ENCODE assay signal across 1 cellular context in the genomic region with DNA sequence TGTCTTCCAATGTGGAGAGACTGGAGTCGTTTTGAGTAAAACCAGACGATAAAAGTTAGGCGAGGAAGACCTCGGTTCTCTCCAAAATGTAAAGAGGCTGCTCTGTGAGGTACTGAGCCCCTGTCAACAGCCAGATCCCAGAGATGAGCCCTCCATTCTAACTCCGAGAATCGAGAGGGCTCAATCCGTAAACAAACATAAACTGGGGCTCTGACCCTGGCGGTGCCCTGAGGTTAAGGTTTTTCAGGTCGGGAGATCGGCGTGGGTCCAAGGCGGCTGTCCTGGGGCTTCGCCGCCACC.
TF ChIP-seq lines count a peak whose summit lies in the region.

No MANE protein-coding gene starts in this region.

TF ChIP-seq in GM23338, 12 proteins besides CTCF, POLR2A, EP300 and RAD21 (continued from another document):
- TF ChIP-seq REST (IDR thresholded peaks at IDR 0.05; ENCODE audit: unreplicated experiment), result no peak
- no peak for TF ChIP-seq ZNF114 (CRISPR knock-in tag; IDR thresholded peaks at IDR 0.05)
- TF ChIP-seq, protein P1, sequence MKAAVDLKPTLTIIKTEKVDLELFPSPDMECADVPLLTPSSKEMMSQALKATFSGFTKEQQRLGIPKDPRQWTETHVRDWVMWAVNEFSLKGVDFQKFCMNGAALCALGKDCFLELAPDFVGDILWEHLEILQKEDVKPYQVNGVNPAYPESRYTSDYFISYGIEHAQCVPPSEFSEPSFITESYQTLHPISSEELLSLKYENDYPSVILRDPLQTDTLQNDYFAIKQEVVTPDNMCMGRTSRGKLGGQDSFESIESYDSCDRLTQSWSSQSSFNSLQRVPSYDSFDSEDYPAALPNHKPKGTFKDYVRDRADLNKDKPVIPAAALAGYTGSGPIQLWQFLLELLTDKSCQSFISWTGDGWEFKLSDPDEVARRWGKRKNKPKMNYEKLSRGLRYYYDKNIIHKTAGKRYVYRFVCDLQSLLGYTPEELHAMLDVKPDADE (IDR thresholded peaks at IDR 0.05), result no peak
- no peak for TF ChIP-seq CREB1 (CRISPR knock-in tag; IDR thresholded peaks at IDR 0.05; ENCODE audit: low read depth)
- TF ChIP-seq EZH2 (IDR thresholded peaks at IDR 0.05; ENCODE audit: low read depth, unreplicated experiment), result no peak
- no peak for TF ChIP-seq ZNF331 (CRISPR knock-in tag; IDR thresholded peaks at IDR 0.05; ENCODE audit: low read depth)
- TF ChIP-seq, protein P2, sequence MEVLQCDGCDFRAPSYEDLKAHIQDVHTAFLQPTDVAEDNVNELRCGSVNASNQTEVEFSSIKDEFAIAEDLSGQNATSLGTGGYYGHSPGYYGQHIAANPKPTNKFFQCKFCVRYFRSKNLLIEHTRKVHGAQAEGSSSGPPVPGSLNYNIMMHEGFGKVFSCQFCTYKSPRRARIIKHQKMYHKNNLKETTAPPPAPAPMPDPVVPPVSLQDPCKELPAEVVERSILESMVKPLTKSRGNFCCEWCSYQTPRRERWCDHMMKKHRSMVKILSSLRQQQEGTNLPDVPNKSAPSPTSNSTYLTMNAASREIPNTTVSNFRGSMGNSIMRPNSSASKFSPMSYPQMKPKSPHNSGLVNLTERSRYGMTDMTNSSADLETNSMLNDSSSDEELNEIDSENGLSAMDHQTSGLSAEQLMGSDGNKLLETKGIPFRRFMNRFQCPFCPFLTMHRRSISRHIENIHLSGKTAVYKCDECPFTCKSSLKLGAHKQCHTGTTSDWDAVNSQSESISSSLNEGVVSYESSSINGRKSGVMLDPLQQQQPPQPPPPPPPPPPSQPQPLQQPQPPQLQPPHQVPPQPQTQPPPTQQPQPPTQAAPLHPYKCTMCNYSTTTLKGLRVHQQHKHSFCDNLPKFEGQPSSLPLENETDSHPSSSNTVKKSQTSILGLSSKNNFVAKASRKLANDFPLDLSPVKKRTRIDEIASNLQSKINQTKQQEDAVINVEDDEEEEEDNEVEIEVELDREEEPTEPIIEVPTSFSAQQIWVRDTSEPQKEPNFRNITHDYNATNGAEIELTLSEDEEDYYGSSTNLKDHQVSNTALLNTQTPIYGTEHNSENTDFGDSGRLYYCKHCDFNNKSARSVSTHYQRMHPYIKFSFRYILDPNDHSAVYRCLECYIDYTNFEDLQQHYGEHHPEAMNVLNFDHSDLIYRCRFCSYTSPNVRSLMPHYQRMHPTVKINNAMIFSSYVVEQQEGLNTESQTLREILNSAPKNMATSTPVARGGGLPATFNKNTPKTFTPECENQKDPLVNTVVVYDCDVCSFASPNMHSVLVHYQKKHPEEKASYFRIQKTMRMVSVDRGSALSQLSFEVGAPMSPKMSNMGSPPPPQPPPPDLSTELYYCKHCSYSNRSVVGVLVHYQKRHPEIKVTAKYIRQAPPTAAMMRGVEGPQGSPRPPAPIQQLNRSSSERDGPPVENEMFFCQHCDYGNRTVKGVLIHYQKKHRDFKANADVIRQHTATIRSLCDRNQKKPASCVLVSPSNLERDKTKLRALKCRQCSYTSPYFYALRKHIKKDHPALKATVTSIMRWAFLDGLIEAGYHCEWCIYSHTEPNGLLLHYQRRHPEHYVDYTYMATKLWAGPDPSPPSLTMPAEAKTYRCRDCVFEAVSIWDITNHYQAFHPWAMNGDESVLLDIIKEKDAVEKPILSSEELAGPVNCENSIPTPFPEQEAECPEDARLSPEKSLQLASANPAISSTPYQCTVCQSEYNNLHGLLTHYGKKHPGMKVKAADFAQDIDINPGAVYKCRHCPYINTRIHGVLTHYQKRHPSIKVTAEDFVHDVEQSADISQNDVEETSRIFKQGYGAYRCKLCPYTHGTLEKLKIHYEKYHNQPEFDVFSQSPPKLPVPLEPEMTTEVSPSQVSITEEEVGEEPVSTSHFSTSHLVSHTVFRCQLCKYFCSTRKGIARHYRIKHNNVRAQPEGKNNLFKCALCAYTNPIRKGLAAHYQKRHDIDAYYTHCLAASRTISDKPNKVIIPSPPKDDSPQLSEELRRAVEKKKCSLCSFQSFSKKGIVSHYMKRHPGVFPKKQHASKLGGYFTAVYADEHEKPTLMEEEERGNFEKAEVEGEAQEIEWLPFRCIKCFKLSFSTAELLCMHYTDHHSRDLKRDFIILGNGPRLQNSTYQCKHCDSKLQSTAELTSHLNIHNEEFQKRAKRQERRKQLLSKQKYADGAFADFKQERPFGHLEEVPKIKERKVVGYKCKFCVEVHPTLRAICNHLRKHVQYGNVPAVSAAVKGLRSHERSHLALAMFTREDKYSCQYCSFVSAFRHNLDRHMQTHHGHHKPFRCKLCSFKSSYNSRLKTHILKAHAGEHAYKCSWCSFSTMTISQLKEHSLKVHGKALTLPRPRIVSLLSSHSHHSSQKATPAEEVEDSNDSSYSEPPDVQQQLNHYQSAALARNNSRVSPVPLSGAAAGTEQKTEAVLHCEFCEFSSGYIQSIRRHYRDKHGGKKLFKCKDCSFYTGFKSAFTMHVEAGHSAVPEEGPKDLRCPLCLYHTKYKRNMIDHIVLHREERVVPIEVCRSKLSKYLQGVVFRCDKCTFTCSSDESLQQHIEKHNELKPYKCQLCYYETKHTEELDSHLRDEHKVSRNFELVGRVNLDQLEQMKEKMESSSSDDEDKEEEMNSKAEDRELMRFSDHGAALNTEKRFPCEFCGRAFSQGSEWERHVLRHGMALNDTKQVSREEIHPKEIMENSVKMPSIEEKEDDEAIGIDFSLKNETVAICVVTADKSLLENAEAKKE (CRISPR knock-in tag; IDR thresholded peaks at IDR 0.05), result no peak
- no peak for TF ChIP-seq EZH2phosphoT487 (IDR thresholded peaks at IDR 0.05; ENCODE audit: unreplicated experiment)
- TF ChIP-seq POLR2AphosphoS5 (IDR thresholded peaks at IDR 0.05; ENCODE audit: low read depth), result no peak
- TF ChIP-seq NANOG (IDR thresholded peaks at IDR 0.05; ENCODE audit: borderline replicate concordance), result no peak
- TF ChIP-seq STAT1 (IDR thresholded peaks at IDR 0.05; ENCODE audit: unreplicated experiment), result no peak
